In genomic region chr17:42759982-42760651, GRCh38 we compare ENCODE assay signal across 11 cellular contexts. TPM values are rescaled to one million over a fixed set of nuclear protein-coding genes. Genes with fewer than 3 reads are reported as not detected.
A peak's percentile ranks its signal among the peaks of the same experiment; 100 is the strongest.
DNase-seq lines count a peak whose midpoint lies in the region; ATAC-seq and TF ChIP-seq lines count a peak whose summit lies in the region.
"Had no signal": no experiment of that assay in that cellular context is flagged by ENCODE, and none has a peak within 500 bp of the region (broad histone marks: within the 10 kb centered on the region; RNA-seq: fewer than 3 reads in every experiment).

No MANE protein-coding gene starts in this region.

- H3K4me2 ChIP-seq in neuronal stem cell (ENCODE audit: insufficient read depth, low read length, poor library complexity, severe bottlenecking): peak overlapping the region; percentile 92

- no peak for DNase-seq in CD8-positive, alpha-beta memory T cell
- DNase-seq in neuronal stem cell (ENCODE audit: low spot score) (no peak), RKO (ENCODE audit: low spot score) (no peak), left lung (no peak), BE2C (no peak), ecto neural progenitor cell (ENCODE audit: low spot score) (no peak)
- DNase-seq: colonic mucosa, NCI-H2029 had no signal

- peak overlapping the region; percentile 6 for H3K14ac ChIP-seq in neuronal stem cell (ENCODE audit: low read length)

- H3K4me1 ChIP-seq in CD8-positive, alpha-beta memory T cell (ENCODE audit: insufficient read depth, low read length): peaks cover 6% of the 10 kb centered on the region
- peaks cover 10% of the 10 kb centered on the region for H3K4me1 ChIP-seq in HUES48 (ENCODE audit: control insufficient read depth, insufficient read depth, low read length)
- H3K4me1 ChIP-seq in ectodermal cell (ENCODE audit: control insufficient read depth, insufficient read depth, low read length): peaks cover 6% of the 10 kb centered on the region
- peaks cover 6 to 20% of the 10 kb centered on the region in 2 donors for H3K4me1 ChIP-seq in neuronal stem cell (ENCODE audit: control insufficient read depth in 2 of 2, insufficient read depth in 1 of 2, low read depth in 1 of 2, low read length in 2 of 2)
- H3K4me1 ChIP-seq in left lung: peaks cover 4 to 16% of the 10 kb centered on the region in 2 donors
- H3K4me1 ChIP-seq in BE2C: peaks cover 9% of the 10 kb centered on the region
- H3K4me1 ChIP-seq: colonic mucosa had no signal

- H3K27me3 Mint-ChIP-seq in CD8-positive, alpha-beta memory T cell: peaks cover 29 to 74% of the 10 kb centered on the region in 2 donors

- peak overlapping the region; percentile 92 for H3K18ac ChIP-seq in neuronal stem cell (ENCODE audit: low read length)

- H4K8ac ChIP-seq in neuronal stem cell (ENCODE audit: low read depth, low read length): no peak overlapping the region

- CTCF ChIA-PET in CD8-positive, alpha-beta memory T cell (lab: Charles Lee): interaction anchor here (1.1 to 1.6 kb wide), 4 partner anchors 13 to 182 kb away, joined by 3 to 5 read pairs (median 4); partner anchors contain the start of genes PSMC3IP and VPS25

- TF ChIP-seq CTCF in left lung (IDR thresholded peaks at IDR 0.05): no peak
- no peak for TF ChIP-seq CTCF in BE2C (IDR thresholded peaks at IDR 0.05; ENCODE audit: low read depth, low read length)

- H2BK12ac ChIP-seq in neuronal stem cell (ENCODE audit: low read length): no peak overlapping the region

- H3K4ac ChIP-seq in neuronal stem cell (ENCODE audit: low read length): no peak overlapping the region

- H2BK5ac ChIP-seq in neuronal stem cell (ENCODE audit: low read length): no peak overlapping the region

- H2AK5ac ChIP-seq in neuronal stem cell (ENCODE audit: low read depth, low read length): peak overlapping the region; percentile 57

- peaks cover 0 to 15% (median 2%) of the 10 kb centered on the region in 3 donors for H3K4me1 Mint-ChIP-seq in CD8-positive, alpha-beta memory T cell

- POLR2A ChIA-PET in CD8-positive, alpha-beta memory T cell (lab: Charles Lee): no interaction called here

- H3K4me3 ChIP-seq in CD8-positive, alpha-beta memory T cell (ENCODE audit: low read length): no peak overlapping the region
- peak overlapping the region; percentile 70 for H3K4me3 ChIP-seq in HUES48 (ENCODE audit: low read depth, low read length)
- H3K4me3 ChIP-seq in ectodermal cell (ENCODE audit: insufficient read depth, low read depth, low read length): peak overlapping the region; percentile 45
- H3K4me3 ChIP-seq in neuronal stem cell (ENCODE audit: low read length in 2 of 2): peak overlapping the region in 1 of 2 donors; percentile 73
- peak overlapping the region in 1 of 2 donors; percentile 49 for H3K4me3 ChIP-seq in left lung
- H3K4me3 ChIP-seq in BE2C (ENCODE audit: low read depth, low read length): no peak overlapping the region

- WGBS in ectodermal cell, 2 experiments: 65 to 69% methylated on average over 11 of the region's 11 CpGs
- no CpG with 5 or more reads among the region's 11 CpGs for WGBS in neuronal stem cell (ENCODE audit: extremely low coverage in 2 of 2, insufficient read length in 2 of 2, insufficient replicate concordance in 1 of 2), 2 donors

- no peak overlapping the region for H4K91ac ChIP-seq in neuronal stem cell (ENCODE audit: low read depth, low read length, poor library complexity)

- H3K9ac ChIP-seq in HUES48 (ENCODE audit: low read depth, low read length): no peak overlapping the region
- H3K9ac ChIP-seq in neuronal stem cell (ENCODE audit: low read depth, low read length, poor library complexity): no peak overlapping the region

- ATAC-seq in left lung: no peak

- H3K27ac ChIP-seq in CD8-positive, alpha-beta memory T cell (ENCODE audit: low read depth, low read length): no peak overlapping the region
- H3K27ac ChIP-seq in HUES48 (ENCODE audit: low read depth, low read length): no peak overlapping the region
- no peak overlapping the region for H3K27ac ChIP-seq in ectodermal cell (ENCODE audit: insufficient read depth, low read depth, low read length, poor library complexity, severe bottlenecking)
- no peak overlapping the region for H3K27ac ChIP-seq in neuronal stem cell (replicated peaks; ENCODE audit: low read length)
- peak overlapping the region in 1 of 2 donors; percentile 80 for H3K27ac ChIP-seq in left lung
- H3K27ac ChIP-seq: colonic mucosa had no signal

- H3K4me3 Mint-ChIP-seq in CD8-positive, alpha-beta memory T cell: peak overlapping the region; percentile 16 to 60 (median 32)

- H2BK15ac ChIP-seq in neuronal stem cell (ENCODE audit: low read length): peak overlapping the region; percentile 68

- H3K36me3 Mint-ChIP-seq in CD8-positive, alpha-beta memory T cell: peaks cover 0 to 2% (median 0%) of the 10 kb centered on the region in 3 donors

- intact Hi-C loops in left lung (cut with DNase I): loop anchor here in 1 of 2 donors (5.0 kb wide), 1 partner anchor 38 kb away; no protein-coding TSS in a partner anchor

- H3K9me3 Mint-ChIP-seq in CD8-positive, alpha-beta memory T cell: peaks cover 0 to 4% (median 0%) of the 10 kb centered on the region in 5 donors

- no peak overlapping the region for H3K23ac ChIP-seq in neuronal stem cell (ENCODE audit: low read depth, low read length, poor library complexity)

- H3K9me3 ChIP-seq in CD8-positive, alpha-beta memory T cell (ENCODE audit: low read length): no peaks in the 10 kb centered on the region
- H3K9me3 ChIP-seq in HUES48 (ENCODE audit: control insufficient read depth, insufficient read depth, low read length) (no peaks in the 10 kb centered on the region), ectodermal cell (ENCODE audit: control insufficient read depth, low read length) (no peaks in the 10 kb centered on the region), neuronal stem cell (replicated peaks in 1 of 2; ENCODE audit: control insufficient read depth in 2 of 2, insufficient read depth in 1 of 2, low read depth in 1 of 2, low read length in 2 of 2) (no peaks in the 10 kb centered on the region), left lung (no peaks in the 10 kb centered on the region), BE2C (no peaks in the 10 kb centered on the region)
- H3K9me3 ChIP-seq: colonic mucosa had no signal

- H3K79me1 ChIP-seq in neuronal stem cell (ENCODE audit: low read depth, low read length): peaks cover 3% of the 10 kb centered on the region

- H3K27ac Mint-ChIP-seq in CD8-positive, alpha-beta memory T cell: no peak overlapping the region

- no peak overlapping the region for H2BK120ac ChIP-seq in neuronal stem cell (ENCODE audit: low read depth, low read length)

- H2AFZ ChIP-seq in neuronal stem cell (ENCODE audit: low read length): peak overlapping the region; percentile 94

- no peaks in the 10 kb centered on the region for H3K36me3 ChIP-seq in CD8-positive, alpha-beta memory T cell (ENCODE audit: insufficient read depth, low read length)
- H3K36me3 ChIP-seq in HUES48 (ENCODE audit: control insufficient read depth, insufficient read depth, low read length): no peaks in the 10 kb centered on the region
- no peaks in the 10 kb centered on the region for H3K36me3 ChIP-seq in ectodermal cell (ENCODE audit: control insufficient read depth, insufficient read depth, low read length)
- no peaks in the 10 kb centered on the region for H3K36me3 ChIP-seq in neuronal stem cell (replicated peaks in 1 of 2; ENCODE audit: control insufficient read depth in 2 of 2, insufficient read depth in 2 of 2, low read length in 2 of 2)
- no peaks in the 10 kb centered on the region for H3K36me3 ChIP-seq in left lung
- H3K36me3 ChIP-seq in BE2C: no peaks in the 10 kb centered on the region
- H3K36me3 ChIP-seq: colonic mucosa had no signal

- H3K27me3 ChIP-seq in CD8-positive, alpha-beta memory T cell (ENCODE audit: insufficient read depth, low read length, poor library complexity, severe bottlenecking): peaks cover 36% of the 10 kb centered on the region
- peaks cover 30% of the 10 kb centered on the region for H3K27me3 ChIP-seq in HUES48 (ENCODE audit: control insufficient read depth, insufficient read depth, low read length)
- peaks cover 51% of the 10 kb centered on the region for H3K27me3 ChIP-seq in ectodermal cell (ENCODE audit: control insufficient read depth, insufficient read depth, low read length, poor library complexity, severe bottlenecking)
- peaks cover 9 to 30% (median 26%) of the 10 kb centered on the region in 3 experiments for H3K27me3 ChIP-seq in neuronal stem cell (ENCODE audit: control insufficient read depth in 3 of 3, insufficient read depth in 3 of 3, low read depth in 1 of 3, low read length in 3 of 3)
- H3K27me3 ChIP-seq in left lung: peaks cover 20 to 57% of the 10 kb centered on the region in 2 donors
- peaks cover 12% of the 10 kb centered on the region for H3K27me3 ChIP-seq in BE2C

RNA-seq across cellular contexts. Expression of gene RAMP2, which starts 0.9 kb away (rescaled TPM):
- not detected for total RNA-seq in CD8-positive, alpha-beta memory T cell
- polyA plus RNA-seq in CD8-positive, alpha-beta memory T cell: not detected
- 6.2 TPM for polyA plus RNA-seq in ectodermal cell (2013, experiment 1 of 4)
- polyA plus RNA-seq in ectodermal cell (2013, experiment 2 of 4): 5.1 TPM
- 10.8 TPM for polyA plus RNA-seq in ectodermal cell (2013, experiment 3 of 4)
- polyA plus RNA-seq in ectodermal cell (2013, experiment 4 of 4): 7.8 TPM
- 7.7 TPM for polyA plus RNA-seq in neuronal stem cell (2013, experiment 1 of 2)
- polyA plus RNA-seq in neuronal stem cell (2013, experiment 2 of 2): 8.0 TPM
- total RNA-seq in left lung: 10 to 100 TPM; 76.1 to 95.4 TPM
- 66.7 TPM for polyA plus RNA-seq in BE2C (2012; ENCODE audit: insufficient read depth, insufficient read length, low read depth)
- total RNA-seq: H4 had no signal

RNA-seq across cellular contexts. Expression of gene VPS25, which starts 13.1 kb away (rescaled TPM):
- total RNA-seq in CD8-positive, alpha-beta memory T cell: 100 to 1,000 TPM; 101 to 108 TPM
- 63.8 TPM for polyA plus RNA-seq in CD8-positive, alpha-beta memory T cell
- 111 TPM for polyA plus RNA-seq in ectodermal cell (2013, experiment 1 of 4)
- 121 TPM for polyA plus RNA-seq in ectodermal cell (2013, experiment 2 of 4)
- polyA plus RNA-seq in ectodermal cell (2013, experiment 3 of 4): 98.4 TPM
- 107 TPM for polyA plus RNA-seq in ectodermal cell (2013, experiment 4 of 4)
- polyA plus RNA-seq in neuronal stem cell (2013, experiment 1 of 2): 82.4 TPM
- 80.2 TPM for polyA plus RNA-seq in neuronal stem cell (2013, experiment 2 of 2)
- 10 to 100 TPM; 54.8 to 55.3 TPM for total RNA-seq in left lung
- polyA plus RNA-seq in BE2C (2012; ENCODE audit: insufficient read depth, insufficient read length, low read depth): 180 TPM

RNA-seq across cellular contexts. Expression of gene EZH1, which starts 15.3 kb away (rescaled TPM):
- 10 to 100 TPM; 40.8 to 42.6 TPM for total RNA-seq in CD8-positive, alpha-beta memory T cell
- 37.2 TPM for polyA plus RNA-seq in CD8-positive, alpha-beta memory T cell
- 54.5 TPM for polyA plus RNA-seq in ectodermal cell (2013, experiment 1 of 4)
- polyA plus RNA-seq in ectodermal cell (2013, experiment 2 of 4): 46.5 TPM
- polyA plus RNA-seq in ectodermal cell (2013, experiment 3 of 4): 40.5 TPM
- 41.8 TPM for polyA plus RNA-seq in ectodermal cell (2013, experiment 4 of 4)
- 17.8 TPM for polyA plus RNA-seq in neuronal stem cell (2013, experiment 1 of 2)
- 17.9 TPM for polyA plus RNA-seq in neuronal stem cell (2013, experiment 2 of 2)
- 10 to 100 TPM; 31.5 to 43.2 TPM for total RNA-seq in left lung
- 17.1 TPM for polyA plus RNA-seq in BE2C (2012; ENCODE audit: insufficient read depth, insufficient read length, low read depth)

RNA-seq across cellular contexts. Expression of gene WNK4, which starts 20.3 kb away (rescaled TPM):
- total RNA-seq in CD8-positive, alpha-beta memory T cell: under 1 TPM; 0.18 to 0.55 TPM
- not detected for polyA plus RNA-seq in CD8-positive, alpha-beta memory T cell
- 0.30 TPM for polyA plus RNA-seq in ectodermal cell (2013, experiment 1 of 4)
- polyA plus RNA-seq in ectodermal cell (2013, experiment 2 of 4): 0.27 TPM
- 1.1 TPM for polyA plus RNA-seq in ectodermal cell (2013, experiment 3 of 4)
- 0.57 TPM for polyA plus RNA-seq in ectodermal cell (2013, experiment 4 of 4)
- polyA plus RNA-seq in neuronal stem cell (2013, experiment 1 of 2): 0.81 TPM
- polyA plus RNA-seq in neuronal stem cell (2013, experiment 2 of 2): 0.68 TPM
- total RNA-seq in left lung: under 1 TPM in 1 of 2 donors, not detected in 1; 0.21 TPM
- polyA plus RNA-seq in BE2C (2012; ENCODE audit: insufficient read depth, insufficient read length, low read depth): 1.5 TPM
- total RNA-seq: H4 had no signal

RNA-seq across cellular contexts. Expression of gene COA3, which starts 38.4 kb away (rescaled TPM):
- total RNA-seq in CD8-positive, alpha-beta memory T cell: 10 to 100 TPM; 55.5 to 60.8 TPM
- 132 TPM for polyA plus RNA-seq in CD8-positive, alpha-beta memory T cell
- 73.9 TPM for polyA plus RNA-seq in ectodermal cell (2013, experiment 1 of 4)
- 70.0 TPM for polyA plus RNA-seq in ectodermal cell (2013, experiment 2 of 4)
- polyA plus RNA-seq in ectodermal cell (2013, experiment 3 of 4): 66.2 TPM
- polyA plus RNA-seq in ectodermal cell (2013, experiment 4 of 4): 73.9 TPM
- polyA plus RNA-seq in neuronal stem cell (2013, experiment 1 of 2): 87.7 TPM
- polyA plus RNA-seq in neuronal stem cell (2013, experiment 2 of 2): 86.6 TPM
- 10 to 100 TPM; 59.1 to 83.1 TPM for total RNA-seq in left lung
- 112 TPM for polyA plus RNA-seq in BE2C (2012; ENCODE audit: insufficient read depth, insufficient read length, low read depth)

Comparison
In these comparisons a context has a peak if more than half of its experiments do, and no peak if none do; other contexts are left out.
1. H3K4me3 ChIP-seq: peak in HUES48 (single experiment) and ectodermal cell (single experiment); none in CD8-positive, alpha-beta memory T cell (single experiment) and BE2C (single experiment).
2. RNA of gene RAMP2, which starts 0.9 kb away (total RNA-seq): 76.1 to 95.4 TPM in left lung; not detected in CD8-positive, alpha-beta memory T cell; every median in the first group is over 10 times any median in the second.